9 cellular contexts compared by ENCODE assay signal in the genomic region with DNA sequence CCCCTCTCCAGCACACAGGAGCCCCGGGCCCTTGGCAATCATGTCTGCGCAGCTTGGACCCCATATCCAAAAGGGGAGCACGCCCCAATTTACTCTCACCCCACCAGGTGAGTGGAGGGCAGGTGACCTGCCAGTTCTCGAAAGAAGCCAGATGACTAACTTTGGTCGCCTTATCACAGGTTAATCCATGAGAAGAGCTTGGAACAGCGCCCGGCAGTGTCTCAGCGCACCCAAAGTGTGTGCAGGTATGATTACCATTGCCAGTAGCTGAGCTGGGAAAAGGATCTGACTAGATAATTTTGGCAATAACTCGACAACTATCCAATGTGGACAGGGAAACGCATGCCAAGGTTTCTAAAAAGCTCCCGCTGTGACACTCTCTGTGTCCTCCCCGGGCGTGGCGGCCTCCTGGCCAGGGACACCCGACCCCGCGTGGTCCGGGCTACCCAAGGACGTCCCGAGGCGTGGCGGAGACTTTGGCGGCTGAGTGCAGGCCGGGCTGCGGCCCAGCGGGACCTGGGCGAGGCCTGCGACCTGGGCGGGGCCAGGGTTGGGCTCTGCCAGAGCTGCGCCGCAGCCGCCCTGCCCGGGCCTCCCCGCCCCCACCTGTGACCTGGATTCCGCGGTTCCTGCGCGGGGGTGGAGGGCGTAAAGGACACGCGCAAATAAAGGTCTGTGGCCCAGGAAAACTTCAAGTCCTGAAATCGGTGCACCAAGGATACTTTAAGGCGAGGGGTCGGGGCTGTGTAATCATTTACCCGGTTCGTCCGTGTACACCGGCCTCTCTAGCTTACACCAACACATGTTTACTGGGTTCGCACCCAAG. TPM values are rescaled to one million over a fixed set of nuclear protein-coding genes. Genes with fewer than 3 reads are reported as not detected.
DNase-seq lines count a peak whose midpoint lies in the region; ATAC-seq and TF ChIP-seq lines count a peak whose summit lies in the region.
"Had no signal": no experiment of that assay in that cellular context is flagged by ENCODE, and none has a peak within 500 bp of the region (broad histone marks: within the 10 kb centered on the region; RNA-seq: fewer than 3 reads in every experiment).

No MANE protein-coding gene starts in this region.

- peak overlapping the region; percentile 46 for H3K27ac Mint-ChIP-seq in activated T-helper 2 cell treated with anti-CD3 and anti-CD28 coated beads, Interferon-gamma antibody, Interleukin-2, Interleukin-4, amounts not matched to agents 10 μg/mL and 5 μg/mL and 100 μg/mL, durations not matched to agents 14 hours and 24 hours and 36 hours

- H3K4me1 ChIP-seq in neutrophil (ENCODE audit: control insufficient read depth in 1 of 2, insufficient read depth in 1 of 2, low read depth in 1 of 2, low read length in 1 of 2), result peaks cover 12 to 13% of the 10 kb centered on the region in 2 experiments
- H3K4me1 ChIP-seq: SJSA1 had no signal

- intact Hi-C loops in activated T-helper 2 cell treated with anti-CD3 and anti-CD28 coated beads, Interferon-gamma antibody, Interleukin-2, Interleukin-4, amounts not matched to agents 10 μg/mL and 5 μg/mL and 100 μg/mL, durations not matched to agents 14 hours and 24 hours and 36 hours (cut with micrococcal nuclease), result no loop called here

- DNase-seq in GM06990 (ENCODE audit: extremely low read depth, insufficient read length), result peak; percentile 46
- DNase-seq in activated T-helper 2 cell treated with anti-CD3 and anti-CD28 coated beads, Interferon-gamma antibody, Interleukin-2, Interleukin-4, amounts not matched to agents 10 μg/mL and 5 μg/mL and 100 μg/mL, durations not matched to agents 14 hours and 24 hours and 36 hours (ENCODE audit: low spot score), result no peak
- DNase-seq in germinal center (ENCODE audit: low spot score), result peak; percentile 79
- DNase-seq in NCI-H446 treated with DMSO at 0.1 percent for 48 hours (lab: John Stamatoyannopoulos, UW), result no peak

- TF ChIP-seq CTCF in GM06990 (IDR thresholded peaks at IDR 0.05; ENCODE audit: insufficient read depth, low read length, poor library complexity, severe bottlenecking) (no peak), neutrophil (IDR thresholded peaks at IDR 0.05) (no peak)

- H3K36me3 ChIP-seq in GM06990 (ENCODE audit: control insufficient read depth, insufficient read depth, low read length), result no peaks in the 10 kb centered on the region
- no peaks in the 10 kb centered on the region for H3K36me3 ChIP-seq in neutrophil
- H3K36me3 ChIP-seq: SJSA1 had no signal

- peak; percentile 80 for ATAC-seq in HG03432 (IDR thresholded peaks at IDR 0.05; ENCODE audit: unreplicated experiment)
- ATAC-seq in GM18868 (IDR thresholded peaks at IDR 0.05; ENCODE audit: unreplicated experiment), result no peak
- no peak for ATAC-seq in HG02870 (IDR thresholded peaks at IDR 0.05; ENCODE audit: unreplicated experiment)

- H3K27ac ChIP-seq in neutrophil, result no peak overlapping the region
- H3K27ac ChIP-seq: SJSA1 had no signal

- H3K4me3 Mint-ChIP-seq in activated T-helper 2 cell treated with anti-CD3 and anti-CD28 coated beads, Interferon-gamma antibody, Interleukin-2, Interleukin-4, amounts not matched to agents 10 μg/mL and 5 μg/mL and 100 μg/mL, durations not matched to agents 14 hours and 24 hours and 36 hours (ENCODE audit: low read depth), result peak overlapping the region; percentile 68

- H3K4me1 Mint-ChIP-seq in activated T-helper 2 cell treated with anti-CD3 and anti-CD28 coated beads, Interferon-gamma antibody, Interleukin-2, Interleukin-4, amounts not matched to agents 10 μg/mL and 5 μg/mL and 100 μg/mL, durations not matched to agents 14 hours and 24 hours and 36 hours (ENCODE audit: low read depth), result peaks cover 11% of the 10 kb centered on the region

- H3K36me3 Mint-ChIP-seq in activated T-helper 2 cell treated with anti-CD3 and anti-CD28 coated beads, Interferon-gamma antibody, Interleukin-2, Interleukin-4, amounts not matched to agents 10 μg/mL and 5 μg/mL and 100 μg/mL, durations not matched to agents 14 hours and 24 hours and 36 hours (ENCODE audit: low read depth), result no peaks in the 10 kb centered on the region

- no peaks in the 10 kb centered on the region for H3K9me3 ChIP-seq in neutrophil
- H3K9me3 ChIP-seq: SJSA1 had no signal

- H3K4me3 ChIP-seq in GM06990 (replicated peaks; ENCODE audit: low read depth, low read length) (no peak overlapping the region), neutrophil (ENCODE audit: low read depth in 1 of 2, low read length in 1 of 2) (peak overlapping the region; percentile 64 to 66)
- H3K4me3 ChIP-seq: SJSA1 had no signal

- H3K27me3 ChIP-seq in GM06990 (replicated peaks; ENCODE audit: control insufficient read depth, insufficient read depth, low read length) (no peaks in the 10 kb centered on the region), neutrophil (peaks cover 49% of the 10 kb centered on the region)
- H3K27me3 ChIP-seq: SJSA1 had no signal

- H3K9me3 Mint-ChIP-seq in activated T-helper 2 cell treated with anti-CD3 and anti-CD28 coated beads, Interferon-gamma antibody, Interleukin-2, Interleukin-4, amounts not matched to agents 10 μg/mL and 5 μg/mL and 100 μg/mL, durations not matched to agents 14 hours and 24 hours and 36 hours, result no peaks in the 10 kb centered on the region

- H3K27me3 Mint-ChIP-seq in activated T-helper 2 cell treated with anti-CD3 and anti-CD28 coated beads, Interferon-gamma antibody, Interleukin-2, Interleukin-4, amounts not matched to agents 10 μg/mL and 5 μg/mL and 100 μg/mL, durations not matched to agents 14 hours and 24 hours and 36 hours (ENCODE audit: low read depth), result no peaks in the 10 kb centered on the region

RNA-seq across cellular contexts. Expression of gene WAPL, which starts 13.7 kb away (rescaled TPM):
- 50.0 and 51.4 TPM in 2 replicates for total RNA-seq in activated T-helper 2 cell treated with anti-CD3 and anti-CD28 coated beads, Interferon-gamma antibody, Interleukin-2, Interleukin-4, amounts not matched to agents 10 μg/mL and 5 μg/mL and 100 μg/mL, durations not matched to agents 14 hours and 24 hours and 36 hours

Comparison
In these comparisons a context has a peak if more than half of its experiments do, and no peak if none do; other contexts are left out.
1. DNase-seq: peak in GM06990 (single experiment) and germinal center (single experiment); none in activated T-helper 2 cell treated with anti-CD3 and anti-CD28 coated beads, Interferon-gamma antibody, Interleukin-2, Interleukin-4, amounts not matched to agents 10 μg/mL and 5 μg/mL and 100 μg/mL, durations not matched to agents 14 hours and 24 hours and 36 hours (single experiment) and NCI-H446 treated with DMSO at 0.1 percent for 48 hours (single experiment).